14 cellular contexts compared by ENCODE assay signal in the genomic region with DNA sequence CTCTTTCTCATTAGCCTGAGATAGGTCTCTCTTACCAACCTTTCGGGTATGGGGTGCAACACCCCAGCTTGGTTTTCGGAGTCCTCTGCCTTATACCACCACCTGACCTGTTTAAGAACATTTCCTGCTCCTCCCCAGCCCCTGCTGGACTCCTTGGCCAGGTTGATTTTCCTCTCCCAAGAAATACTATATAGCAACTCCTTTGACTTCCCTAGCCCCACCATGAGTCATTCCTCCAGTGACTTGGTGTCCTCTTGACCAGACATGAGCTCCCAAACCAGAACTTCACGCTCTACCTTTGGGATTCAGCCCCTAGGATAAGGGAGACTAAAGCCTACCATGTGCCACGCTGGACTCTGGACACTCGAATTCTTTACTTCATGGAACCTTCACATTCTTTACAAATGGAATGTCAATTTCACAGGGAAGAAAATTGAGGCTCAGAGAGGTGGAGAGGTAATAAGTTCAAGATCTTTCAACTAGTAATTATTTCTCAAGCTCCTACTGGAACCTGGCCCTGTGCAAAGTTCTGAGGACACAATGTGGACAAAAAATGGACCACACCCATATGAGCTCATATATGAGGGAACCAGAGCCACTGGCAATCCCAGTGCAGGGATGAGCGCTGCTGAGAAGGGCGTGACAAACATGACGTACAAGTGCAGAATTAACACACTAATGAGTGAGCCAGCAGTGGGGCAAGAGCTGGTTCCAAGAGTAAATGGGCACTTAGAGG. TPM values are rescaled to one million over a fixed set of nuclear protein-coding genes. Genes with fewer than 3 reads are reported as not detected.
DNase-seq lines count a peak whose midpoint lies in the region; ATAC-seq, FAIRE-seq and TF ChIP-seq lines count a peak whose summit lies in the region.
"Had no signal": no experiment of that assay in that cellular context is flagged by ENCODE, and none has a peak within 500 bp of the region (broad histone marks: within the 10 kb centered on the region; RNA-seq: fewer than 3 reads in every experiment).

No MANE protein-coding gene starts in this region.

- peak; percentile 95 for FAIRE-seq in bronchial epithelial cell (lab: Jason Lieb, UNC)
- no peak for FAIRE-seq in H54 (lab: Jason Lieb, UNC)
- FAIRE-seq: islet of Langerhans had no signal

- no peak for TF ChIP-seq CTCF in bronchial epithelial cell (IDR thresholded peaks at IDR 0.05; ENCODE audit: insufficient read depth, low read length, severe bottlenecking)

- DNase-seq in HPDE6-E6E7 (ENCODE audit: extremely low spot score) (peak; percentile 53), bronchial epithelial cell (ENCODE audit: low read depth) (peak; percentile 83), left ventricle myocardium superior (peak; percentile 53), H54 (ENCODE audit: insufficient read length, low spot score) (no peak), T1000 (lab: John Stamatoyannopoulos, UW) (no peak)
- DNase-seq: activated CD4-positive, alpha-beta T cell treated with anti-CD3 and anti-CD28 coated beads, Interleukin-2, amount 50 U/mL, for 1 hour; caudate nucleus; erythroblast; NCI-H1930 had no signal

- peak overlapping the region; percentile 14 for H3K27ac ChIP-seq in skeletal muscle tissue (ENCODE audit: low read depth, low read length)

- intact Hi-C loops in left ventricle myocardium superior (cut with micrococcal nuclease) = no loop called here

- peaks cover 3% of the 10 kb centered on the region for H3K36me3 ChIP-seq in bronchial epithelial cell (ENCODE audit: control insufficient read depth, insufficient read depth, low read length)
- H3K36me3 ChIP-seq in skeletal muscle tissue (ENCODE audit: control insufficient read depth in 3 of 3, insufficient read depth in 3 of 3, low read length in 3 of 3) = no peaks in the 10 kb centered on the region

- TF ChIP-seq POLR2A in H54 (IDR thresholded peaks at IDR 0.05; ENCODE audit: low read depth, low read length) = no peak

- peaks cover 58 to 79% (median 59%) of the 10 kb centered on the region in 3 donors for H3K4me1 ChIP-seq in skeletal muscle tissue (ENCODE audit: control insufficient read depth in 3 of 3, insufficient read depth in 3 of 3, low read length in 3 of 3)

- H3K9ac ChIP-seq in skeletal muscle tissue (ENCODE audit: low read depth in 1 of 3, low read length in 3 of 3) = no peak overlapping the region

- H3K27me3 ChIP-seq in bronchial epithelial cell (ENCODE audit: control insufficient read depth, insufficient read depth, low read length) (no peaks in the 10 kb centered on the region), skeletal muscle tissue (ENCODE audit: control insufficient read depth in 3 of 3, insufficient read depth in 3 of 3, low read length in 3 of 3) (no peaks in the 10 kb centered on the region)

- peak; percentile 67 for ATAC-seq in left ventricle myocardium superior
- no peak for ATAC-seq in HG03095 (IDR thresholded peaks at IDR 0.05; ENCODE audit: unreplicated experiment)
- no peak for ATAC-seq in GM21786 (IDR thresholded peaks at IDR 0.05; ENCODE audit: unreplicated experiment)
- ATAC-seq: T-cell had no signal

- H3K4me3 ChIP-seq in bronchial epithelial cell (ENCODE audit: low read depth, low read length) (no peak overlapping the region), skeletal muscle tissue (ENCODE audit: low read length in 3 of 3) (no peak overlapping the region)

- H3K9me3 ChIP-seq in skeletal muscle tissue (ENCODE audit: control insufficient read depth in 3 of 3, low read length in 3 of 3) = no peaks in the 10 kb centered on the region

RNA-seq across cellular contexts. Expression of gene SIRPA, which starts 48.2 kb away (rescaled TPM):
- total RNA-seq in bronchial epithelial cell (5.0 and 6.8 TPM in 2 replicates), left ventricle myocardium superior (18.1 TPM), skeletal muscle tissue (8.9 TPM)

RNA-seq across cellular contexts. Expression of gene PDYN, which starts 50.4 kb away (rescaled TPM):
- total RNA-seq in bronchial epithelial cell (not detected in 2 replicates), left ventricle myocardium superior (not detected), skeletal muscle tissue (not detected)
- total RNA-seq: T-cell had no signal

Comparison
In these comparisons a context has a peak if more than half of its experiments do, and no peak if none do; other contexts are left out.
1. DNase-seq: peak in HPDE6-E6E7 (single experiment), bronchial epithelial cell (single experiment) and left ventricle myocardium superior (single experiment); none in H54 (single experiment) and T1000 (single experiment).